8 cellular contexts compared by ENCODE assay signal in the genomic region with DNA sequence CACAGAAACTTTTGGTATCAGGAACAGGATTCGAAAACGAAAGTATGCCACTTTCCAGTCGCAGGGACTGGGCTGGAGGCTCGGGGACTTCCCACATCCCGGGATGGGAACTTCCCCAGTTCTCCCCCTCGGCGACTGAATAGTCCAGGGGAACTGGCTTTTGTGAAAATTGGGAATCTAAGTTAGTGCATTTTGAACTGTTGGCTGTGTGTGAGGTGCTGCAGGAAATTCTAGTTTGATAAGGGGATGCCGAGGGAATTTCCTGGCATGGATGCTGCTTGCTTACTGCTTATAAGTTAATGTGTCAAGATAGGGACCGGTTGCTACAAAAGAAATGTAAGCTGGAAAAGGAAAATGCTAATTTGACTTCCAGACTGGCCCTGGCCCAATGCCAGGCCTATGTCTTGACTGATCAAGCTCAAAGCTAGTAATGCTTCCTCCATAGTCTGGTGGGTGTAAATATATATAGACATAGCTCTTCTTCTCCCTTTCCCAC.
A peak's percentile ranks its signal among the peaks of the same experiment; 100 is the strongest.
DNase-seq lines count a peak whose midpoint lies in the region; ATAC-seq and TF ChIP-seq lines count a peak whose summit lies in the region.

No MANE protein-coding gene starts in this region.

- TF ChIP-seq CTCF in VCaP (conservative IDR thresholded peaks at IDR 0.05) (no peak), progenitor cell of endocrine pancreas (IDR thresholded peaks at IDR 0.05; ENCODE audit: unreplicated experiment) (no peak)

- H3K27me3 ChIP-seq in H7 (ENCODE audit: control insufficient read depth, insufficient read depth, low read length) = no peaks in the 10 kb centered on the region

- no peaks in the 10 kb centered on the region for H3K36me3 ChIP-seq in H7 (replicated peaks; ENCODE audit: control insufficient read depth, insufficient read depth, low read length)

- no peaks in the 10 kb centered on the region for H3K9me3 Mint-ChIP-seq in stimulated activated naive CD8-positive, alpha-beta T cell treated with anti-CD3 and anti-CD28 coated beads, Interleukin-15, amount 100 ng/mL, for 72 hours
- H3K9me3 Mint-ChIP-seq in progenitor cell of endocrine pancreas (ENCODE audit: low read depth) = no peaks in the 10 kb centered on the region
- no peaks in the 10 kb centered on the region for H3K9me3 Mint-ChIP-seq in activated T-helper 1 cell treated with anti-CD3 and anti-CD28 coated beads, Interleukin-12 subunit alpha, Interleukin-12 subunit beta, Interleukin-2, Interleukin-4 antibody, amounts not matched to agents 30 ng/mL and 10 ng/mL and 1 ng/mL, durations not matched to agents 14 hours and 24 hours and 36 hours

- H3K4me1 Mint-ChIP-seq in stimulated activated naive CD8-positive, alpha-beta T cell treated with anti-CD3 and anti-CD28 coated beads, Interleukin-15, amount 100 ng/mL, for 72 hours = peaks cover 7% of the 10 kb centered on the region
- peaks cover 4% of the 10 kb centered on the region for H3K4me1 Mint-ChIP-seq in progenitor cell of endocrine pancreas (ENCODE audit: low read depth)
- peaks cover 9% of the 10 kb centered on the region for H3K4me1 Mint-ChIP-seq in activated T-helper 1 cell treated with anti-CD3 and anti-CD28 coated beads, Interleukin-12 subunit alpha, Interleukin-12 subunit beta, Interleukin-2, Interleukin-4 antibody, amounts not matched to agents 30 ng/mL and 10 ng/mL and 1 ng/mL, durations not matched to agents 14 hours and 24 hours and 36 hours (ENCODE audit: low read depth)

- H3K27ac Mint-ChIP-seq in stimulated activated naive CD8-positive, alpha-beta T cell treated with anti-CD3 and anti-CD28 coated beads, Interleukin-15, amount 100 ng/mL, for 72 hours = no peak overlapping the region
- no peak overlapping the region for H3K27ac Mint-ChIP-seq in progenitor cell of endocrine pancreas
- H3K27ac Mint-ChIP-seq in activated T-helper 1 cell treated with anti-CD3 and anti-CD28 coated beads, Interleukin-12 subunit alpha, Interleukin-12 subunit beta, Interleukin-2, Interleukin-4 antibody, amounts not matched to agents 30 ng/mL and 10 ng/mL and 1 ng/mL, durations not matched to agents 14 hours and 24 hours and 36 hours = no peak overlapping the region

- H3K27me3 Mint-ChIP-seq in stimulated activated naive CD8-positive, alpha-beta T cell treated with anti-CD3 and anti-CD28 coated beads, Interleukin-15, amount 100 ng/mL, for 72 hours = peaks cover 54% of the 10 kb centered on the region
- H3K27me3 Mint-ChIP-seq in progenitor cell of endocrine pancreas = peaks cover 11% of the 10 kb centered on the region
- peaks cover 20% of the 10 kb centered on the region for H3K27me3 Mint-ChIP-seq in activated T-helper 1 cell treated with anti-CD3 and anti-CD28 coated beads, Interleukin-12 subunit alpha, Interleukin-12 subunit beta, Interleukin-2, Interleukin-4 antibody, amounts not matched to agents 30 ng/mL and 10 ng/mL and 1 ng/mL, durations not matched to agents 14 hours and 24 hours and 36 hours (ENCODE audit: insufficient read depth)

- no peaks in the 10 kb centered on the region for H3K36me3 Mint-ChIP-seq in progenitor cell of endocrine pancreas (ENCODE audit: insufficient read depth)
- no peaks in the 10 kb centered on the region for H3K36me3 Mint-ChIP-seq in activated T-helper 1 cell treated with anti-CD3 and anti-CD28 coated beads, Interleukin-12 subunit alpha, Interleukin-12 subunit beta, Interleukin-2, Interleukin-4 antibody, amounts not matched to agents 30 ng/mL and 10 ng/mL and 1 ng/mL, durations not matched to agents 14 hours and 24 hours and 36 hours (ENCODE audit: low read depth)

- no peak overlapping the region for H3K4me3 ChIP-seq in H7 (ENCODE audit: insufficient read depth, low read depth, low read length)

- no peak for ATAC-seq in stimulated activated naive CD8-positive, alpha-beta T cell treated with anti-CD3 and anti-CD28 coated beads, Interleukin-15, amount 100 ng/mL, for 72 hours

- peak overlapping the region; percentile 99 for H3K27ac ChIP-seq in VCaP

- intact Hi-C loops in activated T-helper 1 cell treated with anti-CD3 and anti-CD28 coated beads, Interleukin-12 subunit alpha, Interleukin-12 subunit beta, Interleukin-2, Interleukin-4 antibody, amounts not matched to agents 30 ng/mL and 10 ng/mL and 1 ng/mL, durations not matched to agents 14 hours and 24 hours and 36 hours (cut with micrococcal nuclease) = no loop called here

- peak; percentile 58 for DNase-seq in AG08395 (ENCODE audit: low spot score)
- DNase-seq in H7 = peak; percentile 62
- peak; percentile 52 for DNase-seq in iris pigment epithelial cell (ENCODE audit: low read depth)
- DNase-seq in stimulated activated naive CD8-positive, alpha-beta T cell treated with anti-CD3 and anti-CD28 coated beads, Interleukin-15, amount 100 ng/mL, for 72 hours = no peak
- DNase-seq in progenitor cell of endocrine pancreas (ENCODE audit: low spot score, unreplicated experiment) = no peak
- DNase-seq in activated T-helper 1 cell treated with anti-CD3 and anti-CD28 coated beads, Interleukin-12 subunit alpha, Interleukin-12 subunit beta, Interleukin-2, Interleukin-4 antibody, amounts not matched to agents 30 ng/mL and 10 ng/mL and 1 ng/mL, durations not matched to agents 14 hours and 24 hours and 36 hours (ENCODE audit: low spot score) = no peak
- no peak for DNase-seq in NCI-H1930 (lab: John Stamatoyannopoulos, UW)

- peak overlapping the region; percentile 7 to 46 for H3K4me3 Mint-ChIP-seq in stimulated activated naive CD8-positive, alpha-beta T cell treated with anti-CD3 and anti-CD28 coated beads, Interleukin-15, amount 100 ng/mL, for 72 hours
- H3K4me3 Mint-ChIP-seq in progenitor cell of endocrine pancreas (ENCODE audit: low read depth) = no peak overlapping the region
- H3K4me3 Mint-ChIP-seq in activated T-helper 1 cell treated with anti-CD3 and anti-CD28 coated beads, Interleukin-12 subunit alpha, Interleukin-12 subunit beta, Interleukin-2, Interleukin-4 antibody, amounts not matched to agents 30 ng/mL and 10 ng/mL and 1 ng/mL, durations not matched to agents 14 hours and 24 hours and 36 hours = no peak overlapping the region

Comparison
In these comparisons a context has a peak if more than half of its experiments do, and no peak if none do; other contexts are left out.
1. DNase-seq: peak in AG08395 (single experiment), H7 (single experiment) and iris pigment epithelial cell (single experiment); none in stimulated activated naive CD8-positive, alpha-beta T cell treated with anti-CD3 and anti-CD28 coated beads, Interleukin-15, amount 100 ng/mL, for 72 hours (0 of 2), progenitor cell of endocrine pancreas (single experiment), activated T-helper 1 cell treated with anti-CD3 and anti-CD28 coated beads, Interleukin-12 subunit alpha, Interleukin-12 subunit beta, Interleukin-2, Interleukin-4 antibody, amounts not matched to agents 30 ng/mL and 10 ng/mL and 1 ng/mL, durations not matched to agents 14 hours and 24 hours and 36 hours (single experiment) and NCI-H1930 (0 of 2).
2. H3K4me3 Mint-ChIP-seq: peak in stimulated activated naive CD8-positive, alpha-beta T cell treated with anti-CD3 and anti-CD28 coated beads, Interleukin-15, amount 100 ng/mL, for 72 hours (2 of 2); none in progenitor cell of endocrine pancreas (single experiment) and activated T-helper 1 cell treated with anti-CD3 and anti-CD28 coated beads, Interleukin-12 subunit alpha, Interleukin-12 subunit beta, Interleukin-2, Interleukin-4 antibody, amounts not matched to agents 30 ng/mL and 10 ng/mL and 1 ng/mL, durations not matched to agents 14 hours and 24 hours and 36 hours (single experiment).